27 cellular contexts compared by ENCODE assay signal in genomic region chr6:150115769-150116168, GRCh38. TPM values are rescaled to one million over a fixed set of nuclear protein-coding genes. Genes with fewer than 3 reads are reported as not detected.
"Had no signal": no experiment of that assay in that cellular context is flagged by ENCODE, and none has a peak within 500 bp of the region (broad histone marks: within the 10 kb centered on the region; RNA-seq: fewer than 3 reads in every experiment).

No MANE protein-coding gene starts in this region.

- DNase-seq: cortex of kidney; effector memory CD8-positive, alpha-beta T cell; glutamatergic neuron; heart right ventricle; hippocampal formation; kidney glomerular epithelial cell; left colon; left ventricle myocardium inferior; mesendoderm; midbrain; naive thymus-derived CD4-positive, alpha-beta T cell; stimulated activated CD4-positive, alpha-beta T cell treated with anti-CD3 and anti-CD28 coated beads, Interleukin-12 subunit alpha, Interleukin-12 subunit beta, amount 100 ng/mL, for 4 hours; stimulated activated CD4-positive, alpha-beta T cell treated with anti-CD3 and anti-CD28 coated beads, Interleukin-1b, Interleukin-23, amount 100 ng/mL, for 48 hours; stimulated activated CD4-positive, alpha-beta T cell treated with anti-CD3 and anti-CD28 coated beads, Interleukin-4, amount 100 ng/mL, for 1 hour; stimulated activated CD8-positive, alpha-beta memory T cell treated with anti-CD3 and anti-CD28 coated beads, Interleukin-4, amount 100 ng/mL, for 48 hours; stimulated activated naive CD4-positive, alpha-beta T cell; stimulated activated naive CD8-positive, alpha-beta T cell treated with anti-CD3 and anti-CD28 coated beads, Interleukin-15, amount 100 ng/mL, for 72 hours; transverse colon had no signal

- ATAC-seq: effector memory CD8-positive, alpha-beta T cell; left colon; naive thymus-derived CD4-positive, alpha-beta T cell; sciatic nerve; stimulated activated naive CD8-positive, alpha-beta T cell treated with anti-CD3 and anti-CD28 coated beads, Interleukin-15, amount 100 ng/mL, for 72 hours had no signal

- H3K4me1 ChIP-seq: neural progenitor cell, prostate gland, suprapubic skin, transverse colon had no signal

- H3K4me2 ChIP-seq: neural progenitor cell, smooth muscle cell had no signal

- H3K36me3 ChIP-seq: heart right ventricle, left ventricle myocardium inferior, neural progenitor cell, prostate gland, right atrium auricular region, suprapubic skin, transverse colon had no signal

- H3K4me3 ChIP-seq: heart right ventricle, left ventricle myocardium inferior, neural progenitor cell, prostate gland, right atrium auricular region, smooth muscle cell, suprapubic skin, transverse colon had no signal

- H3K27me3 ChIP-seq: foreskin keratinocyte, neural progenitor cell, right atrium auricular region, transverse colon had no signal

- H3K9me3 ChIP-seq: heart right ventricle, left ventricle myocardium inferior, prostate gland, right atrium auricular region, suprapubic skin, transverse colon had no signal

- H3K9ac ChIP-seq: neural progenitor cell had no signal

- H3K27ac ChIP-seq: heart right ventricle, left ventricle myocardium inferior, neural progenitor cell, prostate gland, right atrium auricular region, suprapubic skin, transverse colon had no signal

RNA-seq across cellular contexts. Expression of gene PPP1R14C, which starts 27.1 kb away (rescaled TPM):
- total RNA-seq: dermis microvascular lymphatic vessel endothelial cell; lung microvascular endothelial cell; naive thymus-derived CD4-positive, alpha-beta T cell had no signal
